23 cellular contexts compared by ENCODE assay signal in genomic region chr6:28920281-28920680, GRCh38. TPM values are rescaled to one million over a fixed set of nuclear protein-coding genes. Genes with fewer than 3 reads are reported as not detected.
A peak's percentile ranks its signal among the peaks of the same experiment; 100 is the strongest.
DNase-seq lines count a peak whose midpoint lies in the region; ATAC-seq and TF ChIP-seq lines count a peak whose summit lies in the region.
"Had no signal": no experiment of that assay in that cellular context is flagged by ENCODE, and none has a peak within 500 bp of the region (broad histone marks: within the 10 kb centered on the region; RNA-seq: fewer than 3 reads in every experiment).

No MANE protein-coding gene starts in this region.

- H3K9ac ChIP-seq in DND-41 (ENCODE audit: low read depth, low read length), result no peak overlapping the region

- 94 to 100% methylated on average over 1 of the region's 1 CpG for WGBS in tibial nerve, 2 donors

- H3K4me3 ChIP-seq in DND-41 (ENCODE audit: low read depth in 1 of 2, low read length in 2 of 2) (peak overlapping the region in 1 of 2 experiments; percentile 19; a peak in 1 of 4 replicates), uterus (no peak overlapping the region), tibial nerve (no peak overlapping the region)
- H3K4me3 ChIP-seq: A549, ascending aorta, heart right ventricle, lung, MG63, transverse colon had no signal

- TF ChIP-seq POLR2A in uterus (IDR thresholded peaks at IDR 0.05) (no peak), tibial nerve (IDR thresholded peaks at IDR 0.05) (no peak)

- no peak overlapping the region for H3K27ac ChIP-seq in DND-41 (ENCODE audit: low read length)
- no peak overlapping the region for H3K27ac ChIP-seq in uterus
- H3K27ac ChIP-seq in tibial nerve, result no peak overlapping the region
- H3K27ac ChIP-seq: A549, ascending aorta, heart right ventricle, RWPE1, transverse colon had no signal

- CTCF ChIA-PET in activated CD8-positive, alpha-beta memory T cell treated with anti-CD3 and anti-CD28 coated beads, Interleukin-2, amount 10 ng/mL, durations not matched to agents 7 days and 5 days (lab: Charles Lee), result interaction anchor here (1.4 kb wide), 1 partner anchor 82 kb away, joined by 4 read pairs; no protein-coding TSS in a partner anchor

- no peaks in the 10 kb centered on the region for H3K9me3 Mint-ChIP-seq in activated CD8-positive, alpha-beta memory T cell treated with anti-CD3 and anti-CD28 coated beads, Interleukin-2, amount 10 ng/mL, durations not matched to agents 7 days and 5 days (ENCODE audit: low read depth)
- no peaks in the 10 kb centered on the region for H3K9me3 Mint-ChIP-seq in activated naive CD8-positive, alpha-beta T cell treated with anti-CD3 and anti-CD28 coated beads, Interleukin-2, amount 10 ng/mL, durations not matched to agents 7 days and 5 days
- no peaks in the 10 kb centered on the region for H3K9me3 Mint-ChIP-seq in nephron progenitor cell
- H3K9me3 Mint-ChIP-seq: H9 had no signal

- H3K36me3 ChIP-seq in DND-41 (ENCODE audit: insufficient read depth, low read length) (peaks cover 74% of the 10 kb centered on the region), uterus (no peaks in the 10 kb centered on the region), tibial nerve (peaks cover 0 to 69% (median 30%) of the 10 kb centered on the region in 3 donors)

- H3K4me1 Mint-ChIP-seq in activated CD8-positive, alpha-beta memory T cell treated with anti-CD3 and anti-CD28 coated beads, Interleukin-2, amount 10 ng/mL, durations not matched to agents 7 days and 5 days, result peaks cover 47% of the 10 kb centered on the region
- peaks cover 24% of the 10 kb centered on the region for H3K4me1 Mint-ChIP-seq in activated naive CD8-positive, alpha-beta T cell treated with anti-CD3 and anti-CD28 coated beads, Interleukin-2, amount 10 ng/mL, durations not matched to agents 7 days and 5 days
- peaks cover 46% of the 10 kb centered on the region for H3K4me1 Mint-ChIP-seq in nephron progenitor cell

- no peak for TF ChIP-seq EP300 in tibial nerve (IDR thresholded peaks at IDR 0.05)

- ATAC-seq in activated CD8-positive, alpha-beta memory T cell treated with anti-CD3 and anti-CD28 coated beads, Interleukin-2, amount 10 ng/mL, durations not matched to agents 7 days and 5 days, result no peak
- ATAC-seq in DND-41 (ENCODE audit: insufficient read depth, low read depth) (no peak), GM21423 (IDR thresholded peaks at IDR 0.05; ENCODE audit: unreplicated experiment) (no peak)
- no peak for ATAC-seq in activated naive CD8-positive, alpha-beta T cell treated with anti-CD3 and anti-CD28 coated beads, Interleukin-2, amount 10 ng/mL, durations not matched to agents 7 days and 5 days (ENCODE audit: low read depth)
- ATAC-seq: A549, heart right ventricle had no signal

- peaks cover 77% of the 10 kb centered on the region for H3K79me2 ChIP-seq in DND-41 (ENCODE audit: insufficient read depth, low read length)

- H3K27me3 ChIP-seq in DND-41 (ENCODE audit: insufficient read depth, low read length, poor library complexity) (no peaks in the 10 kb centered on the region), uterus (no peaks in the 10 kb centered on the region), tibial nerve (no peaks in the 10 kb centered on the region)
- H3K27me3 ChIP-seq: ascending aorta, heart right ventricle, MG63, transverse colon had no signal

- no peak for DNase-seq in activated CD8-positive, alpha-beta memory T cell treated with anti-CD3 and anti-CD28 coated beads, Interleukin-2, amount 10 ng/mL, durations not matched to agents 7 days and 5 days
- DNase-seq in activated CD8-positive, alpha-beta memory T cell treated with anti-CD3 and anti-CD28 coated beads for 24 hours, result no peak
- no peak for DNase-seq in DND-41
- DNase-seq in activated naive CD8-positive, alpha-beta T cell treated with anti-CD3 and anti-CD28 coated beads, Interleukin-2, amount 10 ng/mL, durations not matched to agents 7 days and 5 days, result no peak
- DNase-seq in nephron progenitor cell, result no peak
- DNase-seq in uterus, result no peak
- no peak for DNase-seq in tibial nerve (ENCODE audit: low spot score in 2 of 2)
- DNase-seq: activated effector memory CD4-positive, alpha-beta T cell treated with anti-CD3 and anti-CD28 coated beads, Interleukin-2, amount 50 U/mL, for 16 hours; cerebellar nuclear complex; effector CD8-positive, alpha-beta T cell; H9; heart right ventricle; MG63; NCI-H1694 treated with DMSO at 0.1 percent for 48 hours; NCI-H2227 treated with DMSO at 0.1 percent for 48 hours; stimulated activated CD4-positive, alpha-beta T cell treated with anti-CD3 and anti-CD28 coated beads, Interleukin-12 subunit alpha, Interleukin-12 subunit beta, amount 100 ng/mL, for 4 hours; stimulated activated naive CD4-positive, alpha-beta T cell; transverse colon had no signal

- no peak overlapping the region for H3K4me3 Mint-ChIP-seq in activated CD8-positive, alpha-beta memory T cell treated with anti-CD3 and anti-CD28 coated beads, Interleukin-2, amount 10 ng/mL, durations not matched to agents 7 days and 5 days
- no peak overlapping the region for H3K4me3 Mint-ChIP-seq in activated naive CD8-positive, alpha-beta T cell treated with anti-CD3 and anti-CD28 coated beads, Interleukin-2, amount 10 ng/mL, durations not matched to agents 7 days and 5 days
- H3K4me3 Mint-ChIP-seq in nephron progenitor cell, result peak overlapping the region; percentile 93

- intact Hi-C loops in uterus (cut with DNase I; ENCODE audit: low total_unique reads), result no loop called here

- peak overlapping the region; percentile 58 for H3K27ac Mint-ChIP-seq in activated CD8-positive, alpha-beta memory T cell treated with anti-CD3 and anti-CD28 coated beads, Interleukin-2, amount 10 ng/mL, durations not matched to agents 7 days and 5 days
- H3K27ac Mint-ChIP-seq in activated naive CD8-positive, alpha-beta T cell treated with anti-CD3 and anti-CD28 coated beads, Interleukin-2, amount 10 ng/mL, durations not matched to agents 7 days and 5 days, result peak overlapping the region; percentile 62
- H3K27ac Mint-ChIP-seq in nephron progenitor cell, result peak overlapping the region; percentile 47
- H3K27ac Mint-ChIP-seq: H9 had no signal

- TF ChIP-seq CTCF in DND-41 (IDR thresholded peaks at IDR 0.05; ENCODE audit: borderline replicate concordance, extremely low read depth, low read length, poor library complexity, severe bottlenecking), result no peak
- TF ChIP-seq CTCF in nephron progenitor cell (IDR thresholded peaks at IDR 0.05), result no peak
- no peak for TF ChIP-seq CTCF in uterus (IDR thresholded peaks at IDR 0.05)
- no peak for TF ChIP-seq CTCF in tibial nerve (IDR thresholded peaks at IDR 0.05)

- peaks cover 53% of the 10 kb centered on the region for H3K36me3 Mint-ChIP-seq in activated CD8-positive, alpha-beta memory T cell treated with anti-CD3 and anti-CD28 coated beads, Interleukin-2, amount 10 ng/mL, durations not matched to agents 7 days and 5 days
- H3K36me3 Mint-ChIP-seq in activated naive CD8-positive, alpha-beta T cell treated with anti-CD3 and anti-CD28 coated beads, Interleukin-2, amount 10 ng/mL, durations not matched to agents 7 days and 5 days, result peaks cover 40% of the 10 kb centered on the region
- H3K36me3 Mint-ChIP-seq in nephron progenitor cell (ENCODE audit: low read depth), result peaks cover 61% of the 10 kb centered on the region

- H3K4me1 ChIP-seq in DND-41 (ENCODE audit: insufficient read depth, low read length) (peaks cover 51% of the 10 kb centered on the region), uterus (peaks cover 0 to 6% of the 10 kb centered on the region in 2 donors), tibial nerve (peaks cover 0 to 29% (median 16%) of the 10 kb centered on the region in 4 donors)

- H3K9me3 ChIP-seq in DND-41 (ENCODE audit: insufficient read depth, low read length, severe bottlenecking) (no peaks in the 10 kb centered on the region), uterus (no peaks in the 10 kb centered on the region), tibial nerve (no peaks in the 10 kb centered on the region)
- H3K9me3 ChIP-seq: A549, ascending aorta, heart right ventricle, MG63, transverse colon had no signal

- H3K27me3 Mint-ChIP-seq in activated CD8-positive, alpha-beta memory T cell treated with anti-CD3 and anti-CD28 coated beads, Interleukin-2, amount 10 ng/mL, durations not matched to agents 7 days and 5 days, result no peaks in the 10 kb centered on the region
- H3K27me3 Mint-ChIP-seq in activated naive CD8-positive, alpha-beta T cell treated with anti-CD3 and anti-CD28 coated beads, Interleukin-2, amount 10 ng/mL, durations not matched to agents 7 days and 5 days, result no peaks in the 10 kb centered on the region
- H3K27me3 Mint-ChIP-seq in nephron progenitor cell (ENCODE audit: low read depth, poor library complexity), result no peaks in the 10 kb centered on the region

- POLR2A ChIA-PET in activated naive CD8-positive, alpha-beta T cell treated with anti-CD3 and anti-CD28 coated beads, Interleukin-2, amount 10 ng/mL, durations not matched to agents 7 days and 5 days (lab: Charles Lee), result no interaction called here

- H3K4me2 ChIP-seq in DND-41 (ENCODE audit: insufficient read depth, low read length), result peak overlapping the region; percentile 91
- H3K4me2 ChIP-seq: A549 had no signal

- no peak overlapping the region for H2AFZ ChIP-seq in DND-41 (ENCODE audit: low read depth, low read length)

- peaks cover 40% of the 10 kb centered on the region for H4K20me1 ChIP-seq in DND-41 (ENCODE audit: insufficient read depth, low read length)

RNA-seq across cellular contexts. Expression of gene TRIM27, which starts 3.5 kb away (rescaled TPM):
- 10 to 100 TPM; 52.5 to 62.9 TPM for total RNA-seq in activated CD8-positive, alpha-beta memory T cell treated with anti-CD3 and anti-CD28 coated beads, Interleukin-2, amount 10 ng/mL, durations not matched to agents 7 days and 5 days
- 10 to 100 TPM; 64.4 to 67.1 TPM for total RNA-seq in activated naive CD8-positive, alpha-beta T cell treated with anti-CD3 and anti-CD28 coated beads, Interleukin-2, amount 10 ng/mL, durations not matched to agents 7 days and 5 days
- total RNA-seq in uterus (100 to 1,000 TPM in 1 of 4 donors, 10 to 100 TPM in 3; 24.6 to 108 (median 48.7) TPM), tibial nerve (10 to 100 TPM; 57.5 to 90.9 (median 72.4) TPM)
